Comparison of ENCODE assay signal across 10 cellular contexts in the genomic region with DNA sequence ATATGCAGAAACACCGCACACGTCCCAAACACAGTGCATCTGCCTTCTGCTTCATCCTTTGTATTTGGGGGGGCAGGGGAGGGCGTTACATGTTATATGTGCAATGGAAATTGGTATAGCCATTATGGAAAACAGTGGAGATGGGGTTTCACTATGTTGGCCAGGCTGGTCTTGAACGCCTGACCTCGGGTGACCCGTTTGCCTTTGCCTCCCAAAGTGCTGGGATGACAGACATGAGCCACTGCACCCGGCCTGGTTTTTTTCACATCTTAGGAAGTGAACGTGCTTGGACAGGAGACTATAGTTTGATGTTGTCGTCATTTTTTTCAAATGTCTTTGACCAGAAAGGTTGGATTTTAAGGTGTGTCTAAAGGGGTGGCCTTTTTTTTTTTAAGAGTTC.
"Had no signal": no experiment of that assay in that cellular context is flagged by ENCODE, and none has a peak within 500 bp of the region (broad histone marks: within the 10 kb centered on the region; RNA-seq: fewer than 3 reads in every experiment).

No MANE protein-coding gene starts in this region.

- FAIRE-seq: H54, HTR-8/SVneo had no signal

- H3K27ac Mint-ChIP-seq: H9, IgD-negative memory B cell had no signal

- DNase-seq: GM23248, GOT3, H9, HCEC 1CT, Karpas-422, KBM-7 had no signal

- H3K9ac ChIP-seq: GM23248, KMS-11 had no signal

- H3K4me2 ChIP-seq: KMS-11 had no signal

- H3K4me3 Mint-ChIP-seq: H9, IgD-negative memory B cell had no signal

- H3K4me3 ChIP-seq: GM23248 had no signal

- H2AFZ ChIP-seq: GM23248 had no signal

- H3K4me1 Mint-ChIP-seq: IgD-negative memory B cell had no signal

- H3K27ac ChIP-seq: GM23248, KMS-11 had no signal

- H3K27me3 Mint-ChIP-seq: IgD-negative memory B cell had no signal
